In genomic region chr4:186982160-186982559, GRCh38 we compare ENCODE assay signal across 18 cellular contexts.
DNase-seq lines count a peak whose midpoint lies in the region; ATAC-seq, FAIRE-seq and TF ChIP-seq lines count a peak whose summit lies in the region.
"Had no signal": no experiment of that assay in that cellular context is flagged by ENCODE, and none has a peak within 500 bp of the region (broad histone marks: within the 10 kb centered on the region; RNA-seq: fewer than 3 reads in every experiment).

No MANE protein-coding gene starts in this region.

- H3K27ac ChIP-seq in IMR-90 (ENCODE audit: insufficient read depth, low read length), result no peak overlapping the region
- H3K27ac ChIP-seq in H1 (ENCODE audit: low read depth, low read length), result no peak overlapping the region
- H3K27ac ChIP-seq: BLaER1, C4-2B, GM23248 had no signal

- H3K36me3 ChIP-seq in IMR-90 (ENCODE audit: control insufficient read depth, insufficient read depth, low read length), result no peaks in the 10 kb centered on the region
- no peaks in the 10 kb centered on the region for H3K36me3 ChIP-seq in H1 (ENCODE audit: control insufficient read depth in 2 of 4, insufficient read depth in 4 of 4, low read length in 3 of 4)
- no peaks in the 10 kb centered on the region for H3K36me3 ChIP-seq in mucosa of descending colon (ENCODE audit: low read depth)
- H3K36me3 ChIP-seq: BLaER1 had no signal

- H4K5ac ChIP-seq in IMR-90 (ENCODE audit: low read depth, low read length) (no peak overlapping the region), H1 (ENCODE audit: insufficient read length, low read depth, low read length) (no peak overlapping the region)

- DNase-seq in HTR-8/SVneo (ENCODE audit: insufficient read length, low spot score), result no peak
- no peak for DNase-seq in IMR-90
- no peak for DNase-seq in H1 (ENCODE audit: low read depth in 1 of 2, low spot score in 2 of 2)
- no peak for DNase-seq in mucosa of descending colon
- DNase-seq in omental fat pad (ENCODE audit: low spot score), result no peak
- DNase-seq in NCI-H1105 (lab: John Stamatoyannopoulos, UW), result no peak
- DNase-seq: Caco-2; CD4-positive, CD25-positive, alpha-beta regulatory T cell; CD8-positive, alpha-beta T cell; DMS79 treated with DMSO at 0.1 percent for 48 hours; GF-D8; GM23248; H9 had no signal

- WGBS in IMR-90 (ENCODE audit: extremely low coverage in 2 of 2, insufficient read length in 1 of 2), 2 experiments, result 100% methylated on average over 1 to 2 of the region's 7 CpGs
- WGBS in H1 (ENCODE audit: extremely low coverage in 1 of 2, insufficient coverage in 1 of 2, insufficient read length in 1 of 2, insufficient replicate concordance in 2 of 2, low coverage in 1 of 2, low lambda C conversion rate in 2 of 2, missing lambda C conversion rate in 1 of 2), 2 experiments, result 97 to 100% methylated on average over 1 to 7 of the region's 7 CpGs

- CTCF ChIA-PET in IMR-90 (lab: Yijun Ruan, JAX), result no interaction called here
- CTCF ChIA-PET in H1 (lab: Charles Lee; ENCODE audit: partially characterized antibody), result interaction anchor here (0.6 kb wide), 1 partner anchor 1114 kb away, joined by 3 read pairs; no protein-coding TSS in a partner anchor

- H3K4me2 ChIP-seq in IMR-90 (ENCODE audit: low read depth, low read length) (no peak overlapping the region), H1 (ENCODE audit: insufficient read depth in 1 of 2, low read depth in 2 of 2, low read length in 2 of 2) (no peak overlapping the region)
- H3K4me2 ChIP-seq: BLaER1 had no signal

- peak overlapping the region; percentile 14; the same call in 1 of the 3 replicates for H2BK15ac ChIP-seq in IMR-90 (ENCODE audit: low read depth, low read length)
- H2BK15ac ChIP-seq in H1 (ENCODE audit: low read length), result no peak overlapping the region

- H3K23ac ChIP-seq in IMR-90 (ENCODE audit: low read depth, low read length) (no peak overlapping the region), H1 (ENCODE audit: insufficient read length) (no peak overlapping the region)

- H3K9ac ChIP-seq in IMR-90 (ENCODE audit: low read depth, low read length), result no peak overlapping the region
- H3K9ac ChIP-seq in H1 (replicated peaks in 1 of 4; ENCODE audit: extremely low read depth in 1 of 4, low read depth in 3 of 4, low read length in 3 of 4), result no peak overlapping the region
- H3K9ac ChIP-seq: BLaER1, GM23248 had no signal

- H2AFZ ChIP-seq in IMR-90 (replicated peaks; ENCODE audit: low read length, poor library complexity) (no peak overlapping the region), H1 (ENCODE audit: low read length) (no peak overlapping the region)
- H2AFZ ChIP-seq: GM23248 had no signal

- H3K4me1 ChIP-seq in IMR-90 (ENCODE audit: control insufficient read depth, insufficient read depth, low read length) (peaks cover 10% of the 10 kb centered on the region; the same call in 1 of the 2 replicates), H1 (replicated peaks in 1 of 4; ENCODE audit: control insufficient read depth in 3 of 4, insufficient read depth in 4 of 4, low read length in 3 of 4) (peaks cover 0 to 3% (median 0%) of the 10 kb centered on the region in 4 experiments; a peak in 2 of 7 replicates), mucosa of descending colon (ENCODE audit: low read depth) (peaks cover 2% of the 10 kb centered on the region)
- H3K4me1 ChIP-seq: BLaER1, Caco-2 had no signal

- H2BK120ac ChIP-seq in IMR-90 (ENCODE audit: low read depth, low read length) (peak overlapping the region; percentile 40), H1 (replicated peaks; ENCODE audit: low read depth, low read length) (no peak overlapping the region)

- dilution Hi-C loops in IMR-90 (cut with HindIII; ENCODE audit: low sequenced_read_pairs, unreplicated experiment), result no loop called here

- no peak for TF ChIP-seq EP300 in H1 (IDR thresholded peaks at IDR 0.05; ENCODE audit: borderline replicate concordance in 1 of 2, low read depth in 2 of 2, low read length in 2 of 2)

- H2BK5ac ChIP-seq in IMR-90 (ENCODE audit: low read depth, low read length, poor library complexity, severe bottlenecking) (no peak overlapping the region), H1 (ENCODE audit: low read depth, low read length) (no peak overlapping the region)

- H4K8ac ChIP-seq in IMR-90 (ENCODE audit: low read depth in 2 of 2, low read length in 2 of 2) (no peak overlapping the region; a peak in 1 of 4 replicates), H1 (ENCODE audit: extremely low read depth, insufficient read depth, low read length) (no peak overlapping the region)

- H3K9me3 ChIP-seq in IMR-90 (ENCODE audit: control insufficient read depth, insufficient read depth, low read length) (no peaks in the 10 kb centered on the region), H1 (ENCODE audit: insufficient read depth in 2 of 2, low read depth in 1 of 2, low read length in 1 of 2) (no peaks in the 10 kb centered on the region), mucosa of descending colon (no peaks in the 10 kb centered on the region)
- H3K9me3 ChIP-seq: Caco-2 had no signal

- BruUV-seq in IMR-90 (replicated peaks; lab: Mats Ljungman, UMichigan), result no TSS peak

- no peaks in the 10 kb centered on the region for H3K23me2 ChIP-seq in H1 (ENCODE audit: low read depth, low read length)

- TF ChIP-seq POLR2A in IMR-90 (IDR thresholded peaks at IDR 0.05; ENCODE audit: low read depth, low read length) (no peak), H1 (IDR thresholded peaks at IDR 0.05; ENCODE audit: control extremely low read depth in 1 of 2, low read depth in 2 of 2, low read length in 2 of 2) (no peak)

- H3K4me3 ChIP-seq in IMR-90 (ENCODE audit: insufficient read depth, low read depth, low read length) (no peak overlapping the region), H1 (ENCODE audit: extremely low read depth in 1 of 4, insufficient read depth in 2 of 4, low read depth in 3 of 4, low read length in 4 of 4) (no peak overlapping the region), mucosa of descending colon (no peak overlapping the region)
- H3K4me3 ChIP-seq: BLaER1, GM23248 had no signal

- H3K27me3 ChIP-seq in IMR-90 (ENCODE audit: control insufficient read depth, insufficient read depth, low read length) (no peaks in the 10 kb centered on the region), H1 (replicated peaks in 1 of 4; ENCODE audit: control insufficient read depth in 3 of 4, extremely low read depth in 1 of 4, insufficient read depth in 3 of 4, low read length in 3 of 4) (no peaks in the 10 kb centered on the region)
- H3K27me3 ChIP-seq: BLaER1 had no signal

- no peak overlapping the region for H3K56ac ChIP-seq in IMR-90 (ENCODE audit: extremely low read depth, insufficient read depth, low read length)
- H3K56ac ChIP-seq in H1 (replicated peaks; ENCODE audit: insufficient read length, low read depth, low read length), result no peak overlapping the region

- in situ Hi-C loops in IMR-90 (cut with MboI; ENCODE audit: low sequenced_read_pairs), result no loop called here

- H2AK9ac ChIP-seq in IMR-90 (replicated peaks; ENCODE audit: low read depth, low read length, poor library complexity), result no peak overlapping the region

- FAIRE-seq in HTR-8/SVneo (lab: Jason Lieb, UNC) (peak; percentile 69), H1 (lab: Jason Lieb, UNC) (no peak)
- FAIRE-seq: GM12891, GM18507 had no signal

- H3K79me2 ChIP-seq in H1 (ENCODE audit: control insufficient read depth in 1 of 2, insufficient read depth in 2 of 2, low read length in 2 of 2), result no peaks in the 10 kb centered on the region

- H2AK5ac ChIP-seq in IMR-90 (ENCODE audit: low read depth, low read length) (peak overlapping the region; percentile 42), H1 (ENCODE audit: low read depth, low read length) (no peak overlapping the region)

- ATAC-seq in IMR-90 (ENCODE audit: low read depth), result no peak
- peak; percentile 81 for ATAC-seq in mucosa of descending colon
- no peak for ATAC-seq in omental fat pad (ENCODE audit: low FRiP score)
- ATAC-seq: CD8-positive, alpha-beta T cell; HCT116 had no signal

- H3K4ac ChIP-seq in IMR-90 (ENCODE audit: low read depth, low read length) (peak overlapping the region; percentile 24), H1 (replicated peaks; ENCODE audit: insufficient read length, low read depth, low read length) (no peak overlapping the region)

- H3K79me1 ChIP-seq in IMR-90 (ENCODE audit: low read depth in 1 of 2, low read length in 2 of 2) (no peaks in the 10 kb centered on the region), H1 (ENCODE audit: low read depth, low read length) (no peaks in the 10 kb centered on the region)

- TF ChIP-seq RAD21 in IMR-90 (IDR thresholded peaks at IDR 0.05; ENCODE audit: low read length) (no peak), H1 (IDR thresholded peaks at IDR 0.05 in 1 of 2, conservative IDR thresholded peaks at IDR 0.05 in 1 of 2; ENCODE audit: low read depth in 2 of 2, low read length in 2 of 2) (no peak)

- TF ChIP-seq CTCF in IMR-90 (conservative IDR thresholded peaks at IDR 0.05; ENCODE audit: low read depth, low read length) (no peak), H1 (IDR thresholded peaks at IDR 0.05; ENCODE audit: control extremely low read depth in 1 of 3, insufficient read depth in 1 of 3, low read depth in 1 of 3, low read length in 3 of 3) (no peak), mucosa of descending colon (IDR thresholded peaks at IDR 0.05) (no peak), omental fat pad (IDR thresholded peaks at IDR 0.05) (no peak)

- H2BK12ac ChIP-seq in H1 (ENCODE audit: low read depth, low read length), result peak overlapping the region; percentile 43; the same call in 1 of the 2 replicates

- H4K20me1 ChIP-seq in IMR-90 (ENCODE audit: insufficient read depth, low read length), result no peaks in the 10 kb centered on the region
- no peaks in the 10 kb centered on the region for H4K20me1 ChIP-seq in H1 (replicated peaks in 1 of 2; ENCODE audit: control insufficient read depth in 1 of 2, insufficient read depth in 2 of 2, low read length in 2 of 2)
- H4K20me1 ChIP-seq: BLaER1 had no signal

- no peak overlapping the region for H3K18ac ChIP-seq in IMR-90 (ENCODE audit: low read depth, low read length)
- H3K18ac ChIP-seq in H1 (ENCODE audit: extremely low read depth, low read length), result no peak overlapping the region

- H2BK20ac ChIP-seq in IMR-90 (ENCODE audit: low read depth, low read length) (no peak overlapping the region), H1 (ENCODE audit: low read length) (no peak overlapping the region)

- intact Hi-C loops in IMR-90 (cut with micrococcal nuclease) (no loop called here), mucosa of descending colon (cut with DNase I, micrococcal nuclease) (no loop called here)

- H4K91ac ChIP-seq in IMR-90 (ENCODE audit: insufficient read depth, low read depth, low read length), result peak overlapping the region; percentile 66
- no peak overlapping the region for H4K91ac ChIP-seq in H1 (replicated peaks; ENCODE audit: insufficient read length, low read length)

- H3K9me1 ChIP-seq in IMR-90 (ENCODE audit: insufficient read depth, low read length), result no peaks in the 10 kb centered on the region; the same call in 1 of the 2 replicates

- H3K14ac ChIP-seq in IMR-90 (replicated peaks; ENCODE audit: low read depth, low read length) (no peak overlapping the region), H1 (ENCODE audit: insufficient read length) (peak overlapping the region; percentile 24)

- POLR2A ChIA-PET in IMR-90 (lab: Charles Lee; ENCODE audit: unreplicated experiment), result no interaction called here
- POLR2A ChIA-PET in H1 (lab: Charles Lee; ENCODE audit: partially characterized antibody), result no interaction called here

TF ChIP-seq in H1, 55 proteins besides CTCF, POLR2A, EP300 and RAD21 (continues in another document):
- TF ChIP-seq SP2 (IDR thresholded peaks at IDR 0.05; ENCODE audit: low read length) (no peak), JUND (IDR thresholded peaks at IDR 0.05; ENCODE audit: low read length) (no peak)
